Comparison of ENCODE assay signal across 8 cellular contexts in the genomic region with DNA sequence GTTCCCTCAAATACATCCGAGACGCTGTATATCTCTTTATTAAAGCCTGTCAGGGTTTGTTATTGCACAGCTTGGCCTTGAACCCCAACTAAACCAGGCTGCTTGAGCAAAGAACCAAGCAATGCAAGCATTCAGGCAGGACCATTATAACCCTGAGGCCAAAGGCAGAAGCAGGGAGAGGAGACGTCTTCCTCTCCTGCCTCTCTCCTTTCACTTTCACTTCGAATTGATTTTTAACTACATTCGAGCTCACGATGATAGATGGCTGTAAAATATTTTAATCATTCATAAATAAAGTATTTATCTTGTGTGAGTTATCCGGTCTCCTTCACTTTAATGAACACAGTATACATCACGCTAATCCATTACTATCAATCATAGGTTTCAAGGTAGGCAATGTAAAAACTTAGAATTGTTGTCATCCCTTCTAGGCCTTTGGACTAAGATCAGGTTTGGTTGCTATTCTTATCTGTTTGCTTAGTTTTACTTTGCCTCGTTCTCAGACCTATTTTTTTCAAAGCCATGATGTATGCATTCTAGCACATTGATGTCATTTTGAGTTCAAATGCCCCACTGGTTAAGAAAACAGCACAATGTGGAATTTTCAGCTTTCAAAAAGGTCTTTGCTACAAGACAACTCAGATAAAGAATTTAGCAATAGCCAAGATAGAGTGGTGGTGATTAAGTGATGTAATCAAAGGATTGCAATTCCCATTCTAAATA.
DNase-seq lines count a peak whose midpoint lies in the region; ATAC-seq and TF ChIP-seq lines count a peak whose summit lies in the region.

No MANE protein-coding gene starts in this region.

- intact Hi-C loops in esophagus squamous epithelium (cut with DNase I) (no loop called here), gastrocnemius medialis (cut with DNase I; ENCODE audit: low total_unique reads) (no loop called here)

- H3F3A ChIP-seq in OCI-LY1 (ENCODE audit: insufficient read depth, low read length): no peaks in the 10 kb centered on the region

- in situ Hi-C loops in gastrocnemius medialis (cut with MboI; ENCODE audit: low sequenced_read_pairs in 4 of 4): no loop called here

- peak overlapping the region; percentile 91 for H3K27ac Mint-ChIP-seq in activated naive CD4-positive, alpha-beta T cell treated with anti-CD3 and anti-CD28 coated beads, Interleukin-2, amount 50 U/mL, for 24 hours

- H3K27ac ChIP-seq in OCI-LY1 (ENCODE audit: low read depth, low read length, poor library complexity, severe bottlenecking) (no peak overlapping the region), esophagus squamous epithelium (peak overlapping the region; percentile 39 to 72 (median 56)), gastrocnemius medialis (no peak overlapping the region)

- peaks cover 59% of the 10 kb centered on the region for H3K4me1 Mint-ChIP-seq in activated naive CD4-positive, alpha-beta T cell treated with anti-CD3 and anti-CD28 coated beads, Interleukin-2, amount 50 U/mL, for 24 hours

- H3K36me3 Mint-ChIP-seq in activated naive CD4-positive, alpha-beta T cell treated with anti-CD3 and anti-CD28 coated beads, Interleukin-2, amount 50 U/mL, for 24 hours: no peaks in the 10 kb centered on the region

- no peaks in the 10 kb centered on the region for H3K9me2 ChIP-seq in OCI-LY1 (ENCODE audit: low read depth, low read length)

- H3K4me3 ChIP-seq in OCI-LY1 (ENCODE audit: low read depth, low read length, poor library complexity, severe bottlenecking) (peak overlapping the region; percentile 26), esophagus squamous epithelium (peak overlapping the region; percentile 15 to 65 (median 40)), gastrocnemius medialis (peak overlapping the region; percentile 9 to 39 (median 34))

- H3K4me3 Mint-ChIP-seq in activated naive CD4-positive, alpha-beta T cell treated with anti-CD3 and anti-CD28 coated beads, Interleukin-2, amount 50 U/mL, for 24 hours: peak overlapping the region; percentile 88

- H3K27me3 Mint-ChIP-seq in activated naive CD4-positive, alpha-beta T cell treated with anti-CD3 and anti-CD28 coated beads, Interleukin-2, amount 50 U/mL, for 24 hours: no peaks in the 10 kb centered on the region

- 0 out of 2 replicates have a peak overlapping the region, but pooled peaks have one; percentile 10 for H2AFZ ChIP-seq in OCI-LY1 (ENCODE audit: low read length)

- H3K4me2 ChIP-seq in OCI-LY1 (ENCODE audit: low read length): peak overlapping the region; percentile 44

- no peak for TF ChIP-seq POLR2A in esophagus squamous epithelium (IDR thresholded peaks at IDR 0.05)
- no peak for TF ChIP-seq POLR2A in gastrocnemius medialis (IDR thresholded peaks at IDR 0.05)

- DNase-seq in activated naive CD4-positive, alpha-beta T cell treated with Interleukin-2 at 50 U/mL for 16 hours: no peak
- DNase-seq in esophagus squamous epithelium (lab: John Stamatoyannopoulos, UW): no peak
- no peak for DNase-seq in gastrocnemius medialis
- no peak for DNase-seq in anterior cingulate cortex (lab: John Stamatoyannopoulos, UW)
- no peak for DNase-seq in globus pallidus (ENCODE audit: low spot score)
- no peak for DNase-seq in SK-N-DZ (ENCODE audit: low spot score)

- H4K20me1 ChIP-seq in OCI-LY1 (ENCODE audit: insufficient read depth, low read length): no peaks in the 10 kb centered on the region

- no peaks in the 10 kb centered on the region for H3K79me2 ChIP-seq in OCI-LY1 (ENCODE audit: insufficient read depth, low read length)

- no peaks in the 10 kb centered on the region for H3K36me3 ChIP-seq in OCI-LY1 (ENCODE audit: insufficient read depth, low read length)
- no peaks in the 10 kb centered on the region for H3K36me3 ChIP-seq in esophagus squamous epithelium
- no peaks in the 10 kb centered on the region for H3K36me3 ChIP-seq in gastrocnemius medialis

- WGBS in esophagus squamous epithelium, 2 donors: 11 to 15% methylated on average over 9 of the region's 9 CpGs

- H3K9me3 ChIP-seq in OCI-LY1 (ENCODE audit: low read length): no peaks in the 10 kb centered on the region
- H3K9me3 ChIP-seq in esophagus squamous epithelium: no peaks in the 10 kb centered on the region
- H3K9me3 ChIP-seq in gastrocnemius medialis: no peaks in the 10 kb centered on the region

- H3K27me3 ChIP-seq in OCI-LY1 (ENCODE audit: insufficient read depth, low read length): peaks cover 9% of the 10 kb centered on the region
- H3K27me3 ChIP-seq in esophagus squamous epithelium: no peaks in the 10 kb centered on the region
- no peaks in the 10 kb centered on the region for H3K27me3 ChIP-seq in gastrocnemius medialis

- peaks cover 9% of the 10 kb centered on the region for H3K4me1 ChIP-seq in OCI-LY1 (ENCODE audit: insufficient read depth, low read length, severe bottlenecking)
- peaks cover 4 to 18% (median 7%) of the 10 kb centered on the region in 3 donors for H3K4me1 ChIP-seq in esophagus squamous epithelium
- no peaks in the 10 kb centered on the region for H3K4me1 ChIP-seq in gastrocnemius medialis

- TF ChIP-seq CTCF in OCI-LY1 (IDR thresholded peaks at IDR 0.05; ENCODE audit: low read length): no peak
- no peak for TF ChIP-seq CTCF in esophagus squamous epithelium (IDR thresholded peaks at IDR 0.05)
- TF ChIP-seq CTCF in gastrocnemius medialis (IDR thresholded peaks at IDR 0.05 in 4 of 5, conservative IDR thresholded peaks at IDR 0.05 in 1 of 5): no peak

- no peaks in the 10 kb centered on the region for H3K9me3 Mint-ChIP-seq in activated naive CD4-positive, alpha-beta T cell treated with anti-CD3 and anti-CD28 coated beads, Interleukin-2, amount 50 U/mL, for 24 hours

- ATAC-seq in gastrocnemius medialis: no peak

- no peak overlapping the region for H3K9ac ChIP-seq in OCI-LY1 (ENCODE audit: low read length)

Comparison
In these comparisons a context has a peak if more than half of its experiments do, and no peak if none do; other contexts are left out.
1. H3K27ac ChIP-seq: peak in esophagus squamous epithelium (4 of 4); none in OCI-LY1 (single experiment) and gastrocnemius medialis (0 of 4).
2. Peak in every context shown above with its lines, with median percentiles within 50 percentile points of each other: H3K4me3 ChIP-seq.